21 cellular contexts compared by ENCODE assay signal in genomic region chr9:110444911-110445310, GRCh38.
A peak's percentile ranks its signal among the peaks of the same experiment; 100 is the strongest.
DNase-seq lines count a peak whose midpoint lies in the region; ATAC-seq and TF ChIP-seq lines count a peak whose summit lies in the region.
"Had no signal": no experiment of that assay in that cellular context is flagged by ENCODE, and none has a peak within 500 bp of the region (broad histone marks: within the 10 kb centered on the region; RNA-seq: fewer than 3 reads in every experiment).

No MANE protein-coding gene starts in this region.

- peaks cover 20% of the 10 kb centered on the region for H3K9me3 ChIP-seq in adipocyte (ENCODE audit: control insufficient read depth, low read length)
- H3K9me3 ChIP-seq: body of pancreas, thyroid gland had no signal

- H3K4me1 ChIP-seq in ACC112 (ENCODE audit: control insufficient read depth, insufficient read depth, low read length, unreplicated experiment) (peaks cover 43% of the 10 kb centered on the region), adipocyte (ENCODE audit: control insufficient read depth, insufficient read depth, low read length) (peaks cover 56% of the 10 kb centered on the region)
- H3K4me1 ChIP-seq: body of pancreas, pancreas, thyroid gland had no signal

- H3K36me3 ChIP-seq in ACC112 (ENCODE audit: insufficient read depth, low read length): peaks cover 49% of the 10 kb centered on the region
- H3K36me3 ChIP-seq in adipocyte (ENCODE audit: control insufficient read depth, insufficient read depth, low read length, severe bottlenecking): peaks cover 84% of the 10 kb centered on the region
- H3K36me3 ChIP-seq: pancreas, thyroid gland had no signal

- H3K27me3 ChIP-seq in ACC112 (ENCODE audit: insufficient read depth, low read length): no peaks in the 10 kb centered on the region
- no peaks in the 10 kb centered on the region for H3K27me3 ChIP-seq in adipocyte (replicated peaks; ENCODE audit: control insufficient read depth, insufficient read depth, low read length)
- H3K27me3 ChIP-seq: body of pancreas, pancreas, thyroid gland had no signal

- no peak for TF ChIP-seq CTCF in foreskin fibroblast (IDR thresholded peaks at IDR 0.05; ENCODE audit: low read depth, low read length)

- 0 out of 2 replicates have a peak overlapping the region, but pooled peaks have one; percentile 25 for H3K4me3 ChIP-seq in ACC112 (ENCODE audit: low read depth, low read length)
- peak overlapping the region; percentile 35 for H3K4me3 ChIP-seq in adipocyte (ENCODE audit: low read length)
- H3K4me3 ChIP-seq in foreskin fibroblast (ENCODE audit: low read depth in 1 of 2, low read length in 2 of 2): no peak overlapping the region
- H3K4me3 ChIP-seq: body of pancreas, pancreas, skin epidermis, thyroid gland had no signal

- H3K9ac ChIP-seq in adipocyte (ENCODE audit: low read length): peak overlapping the region; percentile 80

- DNase-seq in HCEC 1CT (peak; percentile 95), adipocyte (ENCODE audit: low read depth) (no peak), foreskin fibroblast (peak; percentile 68 to 71), SIG-M5 treated with dmso at 0.1 percent for 504 hours (lab: John Stamatoyannopoulos, UW; ENCODE audit: unreplicated experiment) (no peak), hepatic stellate cell (ENCODE audit: low spot score) (no peak), NCI-H1048 (lab: John Stamatoyannopoulos, UW) (no peak)
- DNase-seq: activated CD4-positive, alpha-beta T cell treated with anti-CD3 and anti-CD28 coated beads for 1 hour; activated gamma-delta T cell treated with Interleukin-2 at 50 U/mL for 16 hours; body of pancreas; H7; NCI-H2029 treated with DMSO at 0.1 percent for 48 hours; NCI-H510A treated with DMSO at 0.1 percent for 48 hours; pancreas; stimulated activated CD4-positive, alpha-beta T cell treated with anti-CD3 and anti-CD28 coated beads, Interleukin-4, amount 100 ng/mL, for 4 hours; T1000; thyroid gland had no signal

- no peak overlapping the region for H2AFZ ChIP-seq in ACC112 (ENCODE audit: low read length, unreplicated experiment)

- peak overlapping the region; percentile 100 for H3K27ac ChIP-seq in ACC112 (ENCODE audit: low read depth, low read length)
- H3K27ac ChIP-seq: body of pancreas, pancreas, skin epidermis, thyroid gland had no signal

- no peaks in the 10 kb centered on the region for H3K79me2 ChIP-seq in ACC112 (ENCODE audit: control insufficient read depth, insufficient read depth, low read length, unreplicated experiment)

- ATAC-seq in GM21825 (IDR thresholded peaks at IDR 0.05; ENCODE audit: unreplicated experiment): no peak
- ATAC-seq: body of pancreas, esophagus mucosa, left lobe of liver, pancreas had no signal

Comparison
In these comparisons a context has a peak if more than half of its experiments do, and no peak if none do; other contexts are left out.
1. H3K4me3 ChIP-seq: peak in ACC112 (single experiment) and adipocyte (single experiment); none in foreskin fibroblast (0 of 2).
2. DNase-seq: peak in HCEC 1CT (single experiment) and foreskin fibroblast (2 of 2); none in adipocyte (single experiment), SIG-M5 treated with dmso at 0.1 percent for 504 hours (single experiment), hepatic stellate cell (single experiment) and NCI-H1048 (single experiment).